Comparison of ENCODE assay signal across 31 cellular contexts in genomic region chr7:122354656-122355055, GRCh38. TPM values are rescaled to one million over a fixed set of nuclear protein-coding genes. Genes with fewer than 3 reads are reported as not detected.
"Had no signal": no experiment of that assay in that cellular context is flagged by ENCODE, and none has a peak within 500 bp of the region (broad histone marks: within the 10 kb centered on the region; RNA-seq: fewer than 3 reads in every experiment).

No MANE protein-coding gene starts in this region.

- H3K9me3 Mint-ChIP-seq: stimulated activated memory B cell treated with anti-CD40 and anti-IgM and Interleukin-4, amounts not matched to agents 10 μg/mL and 1 μg/mL and 100 μg/mL, for 72 hours; stimulated activated naive CD8-positive, alpha-beta T cell treated with anti-CD3 and anti-CD28 coated beads, Interleukin-15, amount 100 ng/mL, for 72 hours; type B pancreatic cell had no signal

- H3K4me1 Mint-ChIP-seq: stimulated activated effector memory CD8-positive, alpha-beta T cell treated with anti-CD3 and anti-CD28 coated beads, Interleukin-12 subunit alpha, Interleukin-12 subunit beta, amount 100 ng/mL, for 72 hours; stimulated activated memory B cell treated with anti-CD40 and anti-IgM and Interleukin-4, amounts not matched to agents 10 μg/mL and 1 μg/mL and 100 μg/mL, for 72 hours; stimulated activated naive B cell treated with anti-CD40 and anti-IgM and Interleukin-4, amounts not matched to agents 10 μg/mL and 1 μg/mL and 100 μg/mL, for 72 hours; stimulated activated naive CD8-positive, alpha-beta T cell treated with anti-CD3 and anti-CD28 coated beads, Interleukin-15, amount 100 ng/mL, for 72 hours had no signal

- ATAC-seq: stimulated activated effector memory CD8-positive, alpha-beta T cell treated with anti-CD3 and anti-CD28 coated beads, Interleukin-12 subunit alpha, Interleukin-12 subunit beta, amount 100 ng/mL, for 72 hours; stimulated activated memory B cell treated with anti-CD40 and anti-IgM and Interleukin-4, amounts not matched to agents 10 μg/mL and 1 μg/mL and 100 μg/mL, for 72 hours; stimulated activated naive B cell treated with anti-CD40 and anti-IgM and Interleukin-4, amounts not matched to agents 10 μg/mL and 1 μg/mL and 100 μg/mL, for 72 hours; stimulated activated naive CD8-positive, alpha-beta T cell treated with anti-CD3 and anti-CD28 coated beads, Interleukin-15, amount 100 ng/mL, for 72 hours; stimulated activated naive CD8-positive, alpha-beta T cell treated with anti-CD3 and anti-CD28 coated beads, Interleukin-15, Interleukin-2, amounts not matched to agents 100 U/mL and 50 U/mL, for 24 hours; upper lobe of right lung had no signal

- DNase-seq: stimulated activated CD4-positive, alpha-beta T cell treated with anti-CD3 and anti-CD28 coated beads, Interleukin-2, amount 100 ng/mL, for 48 hours; stimulated activated CD4-positive, alpha-beta T cell treated with anti-CD3 and anti-CD28 coated beads, Interleukin-4, amount 100 ng/mL, for 1 hour; stimulated activated CD4-positive, alpha-beta T cell treated with anti-CD3 and anti-CD28 coated beads, Interleukin-4, amount 100 ng/mL, for 24 hours; stimulated activated CD4-positive, alpha-beta T cell treated with anti-CD3 and anti-CD28 coated beads, Interleukin-4, amount 100 ng/mL, for 4 hours; stimulated activated CD8-positive, alpha-beta memory T cell treated with anti-CD3 and anti-CD28 coated beads, Interleukin-4, amount 100 ng/mL, for 48 hours; stimulated activated naive B cell treated with anti-CD40 and anti-IgM and Interleukin-4, amounts not matched to agents 10 μg/mL and 1 μg/mL and 100 μg/mL, for 72 hours; stimulated activated naive CD4-positive, alpha-beta T cell; stimulated activated naive CD4-positive, alpha-beta T cell treated with Interleukin-2 at 50 U/mL for 16 hours; stimulated activated naive CD8-positive, alpha-beta T cell treated with anti-CD3 and anti-CD28 coated beads, Interleukin-15, amount 100 ng/mL, for 72 hours; stimulated activated naive CD8-positive, alpha-beta T cell treated with anti-CD3 and anti-CD28 coated beads, Interleukin-15, Interleukin-2, amounts not matched to agents 100 U/mL and 50 U/mL, for 24 hours; stomach; substantia nigra; testis; thyroid gland; tibial artery; transverse colon; trophoblast cell; upper lobe of left lung; upper lobe of right lung; uterus had no signal

- H3K27ac Mint-ChIP-seq: stimulated activated effector memory CD8-positive, alpha-beta T cell treated with anti-CD3 and anti-CD28 coated beads, Interleukin-12 subunit alpha, Interleukin-12 subunit beta, amount 100 ng/mL, for 72 hours; stimulated activated memory B cell treated with anti-CD40 and anti-IgM and Interleukin-4, amounts not matched to agents 10 μg/mL and 1 μg/mL and 100 μg/mL, for 72 hours; stimulated activated naive B cell treated with anti-CD40 and anti-IgM and Interleukin-4, amounts not matched to agents 10 μg/mL and 1 μg/mL and 100 μg/mL, for 72 hours; stimulated activated naive CD8-positive, alpha-beta T cell treated with anti-CD3 and anti-CD28 coated beads, Interleukin-15, amount 100 ng/mL, for 72 hours; stimulated activated naive CD8-positive, alpha-beta T cell treated with anti-CD3 and anti-CD28 coated beads, Interleukin-15, Interleukin-2, amounts not matched to agents 100 ng/mL and 50 ng/mL, for 24 hours; type B pancreatic cell had no signal

- H3K4me3 Mint-ChIP-seq: stimulated activated effector memory CD8-positive, alpha-beta T cell treated with anti-CD3 and anti-CD28 coated beads, Interleukin-12 subunit alpha, Interleukin-12 subunit beta, amount 100 ng/mL, for 72 hours; stimulated activated memory B cell treated with anti-CD40 and anti-IgM and Interleukin-4, amounts not matched to agents 10 μg/mL and 1 μg/mL and 100 μg/mL, for 72 hours; stimulated activated naive B cell treated with anti-CD40 and anti-IgM and Interleukin-4, amounts not matched to agents 10 μg/mL and 1 μg/mL and 100 μg/mL, for 72 hours; stimulated activated naive CD8-positive, alpha-beta T cell treated with anti-CD3 and anti-CD28 coated beads, Interleukin-15, amount 100 ng/mL, for 72 hours; stimulated activated naive CD8-positive, alpha-beta T cell treated with anti-CD3 and anti-CD28 coated beads, Interleukin-15, Interleukin-2, amounts not matched to agents 100 ng/mL and 50 ng/mL, for 24 hours; type B pancreatic cell had no signal

- H3K27me3 ChIP-seq: stomach, suprapubic skin, testis, thyroid gland, tibial artery, tibial nerve, transverse colon, upper lobe of left lung, upper lobe of right lung, uterus, vagina had no signal

- H3K4me3 ChIP-seq: stomach, suprapubic skin, testis, thoracic aorta, thyroid gland, tibial artery, tibial nerve, transverse colon, upper lobe of left lung, upper lobe of right lung, uterus, vagina had no signal

- H3K4me1 ChIP-seq: stomach, suprapubic skin, testis, thyroid gland, tibial artery, tibial nerve, transverse colon, upper lobe of left lung, upper lobe of right lung, uterus, vagina had no signal

- H3K36me3 ChIP-seq: suprapubic skin, thoracic aorta, thyroid gland, tibial artery, tibial nerve, transverse colon, upper lobe of right lung, uterus, vagina had no signal

- H3K36me3 Mint-ChIP-seq: stimulated activated effector memory CD8-positive, alpha-beta T cell treated with anti-CD3 and anti-CD28 coated beads, Interleukin-12 subunit alpha, Interleukin-12 subunit beta, amount 100 ng/mL, for 72 hours; stimulated activated memory B cell treated with anti-CD40 and anti-IgM and Interleukin-4, amounts not matched to agents 10 μg/mL and 1 μg/mL and 100 μg/mL, for 72 hours; stimulated activated naive B cell treated with anti-CD40 and anti-IgM and Interleukin-4, amounts not matched to agents 10 μg/mL and 1 μg/mL and 100 μg/mL, for 72 hours; type B pancreatic cell had no signal

- H3K9me3 ChIP-seq: stomach, suprapubic skin, testis, thoracic aorta, thyroid gland, tibial artery, tibial nerve, transverse colon, upper lobe of left lung, upper lobe of right lung, uterus, vagina had no signal

- H3K27me3 Mint-ChIP-seq: stimulated activated memory B cell treated with anti-CD40 and anti-IgM and Interleukin-4, amounts not matched to agents 10 μg/mL and 1 μg/mL and 100 μg/mL, for 72 hours; stimulated activated naive B cell treated with anti-CD40 and anti-IgM and Interleukin-4, amounts not matched to agents 10 μg/mL and 1 μg/mL and 100 μg/mL, for 72 hours; stimulated activated naive CD8-positive, alpha-beta T cell treated with anti-CD3 and anti-CD28 coated beads, Interleukin-15, amount 100 ng/mL, for 72 hours; stimulated activated naive CD8-positive, alpha-beta T cell treated with anti-CD3 and anti-CD28 coated beads, Interleukin-15, Interleukin-2, amounts not matched to agents 100 ng/mL and 50 ng/mL, for 24 hours had no signal

- H3K27ac ChIP-seq: stomach, suprapubic skin, testis, thoracic aorta, thyroid gland, tibial artery, tibial nerve, transverse colon, upper lobe of left lung, upper lobe of right lung, uterus, vagina had no signal

RNA-seq across cellular contexts. Expression of gene FEZF1, which starts 50.1 kb away (rescaled TPM):
- total RNA-seq: stomach, subcutaneous adipose tissue, suprapubic skin, thoracic aorta, thyroid gland, transverse colon, upper lobe of right lung, ureter, urinary bladder, uterus, vagina had no signal
